ENCODE assay signal across 9 cellular contexts in genomic region chr10:116274141-116274861, GRCh38. TPM values are rescaled to one million over a fixed set of nuclear protein-coding genes. Genes with fewer than 3 reads are reported as not detected.
DNase-seq lines count a peak whose midpoint lies in the region; ATAC-seq and TF ChIP-seq lines count a peak whose summit lies in the region.
"Had no signal": no experiment of that assay in that cellular context is flagged by ENCODE, and none has a peak within 500 bp of the region (broad histone marks: within the 10 kb centered on the region; RNA-seq: fewer than 3 reads in every experiment).

No MANE protein-coding gene starts in this region.

- intact Hi-C loops in CD4-positive, alpha-beta memory T cell (cut with micrococcal nuclease) = no loop called here

- H3K4me3 ChIP-seq in coronary artery = peak overlapping the region; percentile 81
- peak overlapping the region; percentile 56 to 80 for H3K4me3 ChIP-seq in muscle layer of duodenum (ENCODE audit: low read depth in 1 of 2, low read length in 2 of 2)
- H3K4me3 ChIP-seq in CD4-positive, alpha-beta memory T cell (ENCODE audit: low read length in 2 of 2) = no peak overlapping the region

- POLR2A ChIA-PET in CD4-positive, alpha-beta memory T cell (lab: Charles Lee; ENCODE audit: partially characterized antibody) = no interaction called here

- peaks cover 4 to 24% of the 10 kb centered on the region in 2 donors for H3K4me1 ChIP-seq in muscle layer of duodenum (ENCODE audit: control insufficient read depth in 1 of 2, insufficient read depth in 2 of 2, low read length in 2 of 2)
- H3K4me1 ChIP-seq in CD4-positive, alpha-beta memory T cell (ENCODE audit: insufficient read depth, low read length) = no peaks in the 10 kb centered on the region

- in situ Hi-C loops in ACHN (cut with HindIII; ENCODE audit: low pct_ligation_motif_present, low pct_unique_long_range_greater_than_20kb, low sequenced_read_pairs) = no loop called here

- no peaks in the 10 kb centered on the region for H3K36me3 Mint-ChIP-seq in CD4-positive, alpha-beta memory T cell

- peaks cover 32 to 34% of the 10 kb centered on the region in 2 donors for H3K27me3 Mint-ChIP-seq in CD4-positive, alpha-beta memory T cell

- H3K27ac Mint-ChIP-seq in CD4-positive, alpha-beta memory T cell = no peak overlapping the region

- CTCF ChIA-PET in CD4-positive, alpha-beta memory T cell (lab: Charles Lee; ENCODE audit: partially characterized antibody) = no interaction called here

- TF ChIP-seq CTCF in coronary artery (IDR thresholded peaks at IDR 0.05) = no peak

- peak overlapping the region in 1 of 2 donors; percentile 39 for H3K27ac ChIP-seq in coronary artery
- H3K27ac ChIP-seq in muscle layer of duodenum (ENCODE audit: low read length) = no peak overlapping the region
- H3K27ac ChIP-seq in CD4-positive, alpha-beta memory T cell (ENCODE audit: low read depth, low read length) = no peak overlapping the region

- H3K9me3 ChIP-seq in muscle layer of duodenum (ENCODE audit: control insufficient read depth in 1 of 2, low read length in 2 of 2) = no peaks in the 10 kb centered on the region
- no peaks in the 10 kb centered on the region for H3K9me3 ChIP-seq in CD4-positive, alpha-beta memory T cell (ENCODE audit: control insufficient read depth in 1 of 2, low read length in 2 of 2)

- DNase-seq in ACHN (peak; percentile 74), HuH-7.5 (ENCODE audit: low spot score) (peak; percentile 55), coronary artery (ENCODE audit: low spot score) (no peak), globus pallidus (ENCODE audit: low spot score) (no peak)
- no peak for DNase-seq in CD4-positive, alpha-beta memory T cell

- peak overlapping the region in 2 of 8 donors; percentile 48 to 59 for H3K4me3 Mint-ChIP-seq in CD4-positive, alpha-beta memory T cell

- H3K9me3 Mint-ChIP-seq in CD4-positive, alpha-beta memory T cell = peaks cover 0 to 12% (median 4%) of the 10 kb centered on the region in 8 donors

- ATAC-seq in HG02840 (IDR thresholded peaks at IDR 0.05; ENCODE audit: low FRiP score, unreplicated experiment) = no peak
- no peak for ATAC-seq in HG03097 (IDR thresholded peaks at IDR 0.05; ENCODE audit: low FRiP score, unreplicated experiment)

- H3K4me1 Mint-ChIP-seq in CD4-positive, alpha-beta memory T cell = peaks cover 4 to 12% (median 8%) of the 10 kb centered on the region in 4 donors

- peaks cover 21% of the 10 kb centered on the region for H3K27me3 ChIP-seq in muscle layer of duodenum (ENCODE audit: low read depth, low read length)
- peaks cover 5% of the 10 kb centered on the region for H3K27me3 ChIP-seq in CD4-positive, alpha-beta memory T cell (ENCODE audit: insufficient read depth, low read length)

- H3K36me3 ChIP-seq in muscle layer of duodenum (ENCODE audit: control insufficient read depth in 1 of 2, insufficient read depth in 2 of 2, low read length in 2 of 2) = no peaks in the 10 kb centered on the region
- H3K36me3 ChIP-seq in CD4-positive, alpha-beta memory T cell (ENCODE audit: insufficient read depth, low read length) = no peaks in the 10 kb centered on the region

RNA-seq across cellular contexts. Expression of gene GFRA1, which starts 1.3 kb away (rescaled TPM):
- not detected for total RNA-seq in CD4-positive, alpha-beta memory T cell
- polyA plus RNA-seq in CD4-positive, alpha-beta memory T cell = not detected

RNA-seq across cellular contexts. Expression of gene CCDC172, which starts 49.9 kb away (rescaled TPM):
- total RNA-seq in CD4-positive, alpha-beta memory T cell = not detected
- polyA plus RNA-seq in CD4-positive, alpha-beta memory T cell = not detected
- total RNA-seq: NCI-H460 had no signal

Comparison
In these comparisons a context has a peak if more than half of its experiments do, and no peak if none do; other contexts are left out.
1. DNase-seq: peak in ACHN (single experiment) and HuH-7.5 (single experiment); none in coronary artery (single experiment), globus pallidus (single experiment) and CD4-positive, alpha-beta memory T cell (0 of 5).
2. H3K4me3 ChIP-seq: peak in coronary artery (single experiment) and muscle layer of duodenum (2 of 2); none in CD4-positive, alpha-beta memory T cell (0 of 2).